Comparison of ENCODE assay signal across 1 cellular context in the genomic region with DNA sequence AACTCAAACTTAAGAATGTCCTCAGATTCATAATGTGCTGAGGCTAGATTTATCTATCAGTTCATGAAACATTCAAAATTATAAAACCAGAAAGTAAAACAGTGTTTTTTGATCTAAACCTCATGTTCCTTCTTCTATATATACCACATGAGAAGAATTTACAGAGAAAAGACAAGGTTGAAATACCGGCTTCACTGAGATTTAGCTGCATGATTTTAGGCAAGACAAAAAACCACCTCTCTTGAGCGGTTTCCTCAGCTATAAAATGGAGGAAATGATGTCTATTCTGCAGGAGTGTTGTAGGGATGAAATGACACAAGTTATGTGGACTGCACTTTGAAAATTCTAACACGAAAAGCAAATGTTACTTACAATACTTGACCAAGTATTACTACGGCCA.
TF ChIP-seq lines count a peak whose summit lies in the region.

No MANE protein-coding gene starts in this region.

TF ChIP-seq in A549, 52 proteins besides CTCF, POLR2A, EP300 and RAD21 (continued from another document):
- TF ChIP-seq CHD2 (IDR thresholded peaks at IDR 0.05; ENCODE audit: low read length, partially characterized antibody), result no peak
- TF ChIP-seq RFX5 (IDR thresholded peaks at IDR 0.05), result no peak
TF ChIP-seq in A549: peak in this region for 0.
